In genomic region chr7:75527224-75527722, GRCh38 we compare ENCODE assay signal across 8 cellular contexts. TPM values are rescaled to one million over a fixed set of nuclear protein-coding genes. Genes with fewer than 3 reads are reported as not detected.
DNase-seq lines count a peak whose midpoint lies in the region; ATAC-seq and TF ChIP-seq lines count a peak whose summit lies in the region.
"Not testable (repeated sequence)": the region's sequence is repeated elsewhere in the genome, so short reads cannot be mapped to it uniquely, and the experiment has no call there.

No MANE protein-coding gene starts in this region.

- TF ChIP-seq CTCF in PC-9 (conservative IDR thresholded peaks at IDR 0.05); nephron (IDR thresholded peaks at IDR 0.05; ENCODE audit: unreplicated experiment in 3 of 3): not testable (repeated sequence)

- H3K4me1 ChIP-seq in BLaER1 (peaks cover 21% of the 10 kb centered on the region), PC-9 (replicated peaks; ENCODE audit: insufficient read depth) (peaks cover 24% of the 10 kb centered on the region)
- H3K4me1 ChIP-seq in HAP-1; iPS-15b (ENCODE audit: control insufficient read depth, insufficient read depth, low read length): not testable (repeated sequence)

- DNase-seq in HAP-1 (ENCODE audit: low spot score in 2 of 2) (peak in 1 of 2 experiments; percentile 22), PC-9 (peak in 1 of 2 experiments; percentile 11), dermis blood vessel endothelial cell (peak; percentile 8)
- DNase-seq in activated T-cell treated with anti-CD3 and anti-CD28 coated beads, Interleukin-2, amount 50 U/mL, for 72 hours: peak; percentile 8 to 10
- DNase-seq in stimulated activated effector memory CD8-positive, alpha-beta T cell treated with anti-CD3 and anti-CD28 coated beads, Interleukin-12 subunit alpha, Interleukin-12 subunit beta, amount 100 ng/mL, for 72 hours (ENCODE audit: low spot score in 2 of 2): peak in 1 of 2 donors; percentile 9

- H3K9me3 Mint-ChIP-seq in activated T-cell treated with anti-CD3 and anti-CD28 coated beads, Interleukin-2, amount 50 U/mL, for 72 hours; nephron; stimulated activated effector memory CD8-positive, alpha-beta T cell treated with anti-CD3 and anti-CD28 coated beads, Interleukin-12 subunit alpha, Interleukin-12 subunit beta, amount 100 ng/mL, for 72 hours: not testable (repeated sequence)

- POLR2A ChIA-PET in PC-9 (lab: Charles Lee; ENCODE audit: unreplicated experiment): not testable (repeated sequence)

- ATAC-seq in activated T-cell treated with anti-CD3 and anti-CD28 coated beads, Interleukin-2, amount 50 U/mL, for 72 hours (replicated peaks in 1 of 2); stimulated activated effector memory CD8-positive, alpha-beta T cell treated with anti-CD3 and anti-CD28 coated beads, Interleukin-12 subunit alpha, Interleukin-12 subunit beta, amount 100 ng/mL, for 72 hours: not testable (repeated sequence)

- peak overlapping the region; percentile 88 for H3K27ac ChIP-seq in BLaER1
- H3K27ac ChIP-seq in PC-9: not testable (repeated sequence)

- H3K9me2 ChIP-seq in PC-9 (ENCODE audit: insufficient read depth): not testable (repeated sequence)

- H3K36me3 ChIP-seq in BLaER1: peaks cover 38% of the 10 kb centered on the region
- H3K36me3 ChIP-seq in HAP-1 (replicated peaks): peaks cover 31% of the 10 kb centered on the region
- peaks cover 23% of the 10 kb centered on the region for H3K36me3 ChIP-seq in PC-9 (ENCODE audit: low read depth)
- H3K36me3 ChIP-seq in iPS-15b (ENCODE audit: control insufficient read depth, insufficient read depth, low read length): peaks cover 20% of the 10 kb centered on the region

- CTCF ChIA-PET in PC-9 (lab: Charles Lee): not testable (repeated sequence)

- H3K9ac ChIP-seq in BLaER1: peak overlapping the region; percentile 94
- H3K9ac ChIP-seq in iPS-15b (ENCODE audit: low read depth, low read length): peak overlapping the region; percentile 65

- H2AFZ ChIP-seq in PC-9: peak overlapping the region; percentile 73

- H3F3A ChIP-seq in PC-9 (ENCODE audit: insufficient read depth, low read depth): peaks cover 23% of the 10 kb centered on the region

- peak overlapping the region; percentile 93 for H3K4me3 ChIP-seq in BLaER1
- H3K4me3 ChIP-seq in HAP-1: peak overlapping the region; percentile 80
- peak overlapping the region; percentile 82 for H3K4me3 ChIP-seq in PC-9
- H3K4me3 ChIP-seq in iPS-15b (ENCODE audit: low read depth, low read length): peak overlapping the region; percentile 82

- BruUV-seq in PC-9 (replicated peaks; lab: Mats Ljungman, UMichigan): not testable (repeated sequence)

- peaks cover 15% of the 10 kb centered on the region; the same call in 1 of the 2 replicates for H3K9me3 ChIP-seq in BLaER1
- H3K9me3 ChIP-seq in HAP-1; PC-9 (ENCODE audit: insufficient read depth, low read depth); iPS-15b (ENCODE audit: control insufficient read depth, insufficient read depth, low read length): not testable (repeated sequence)

- in situ Hi-C loops in HAP-1 (cut with MboI; ENCODE audit: low sequenced_read_pairs): not testable (repeated sequence)

- not testable (repeated sequence) for H3K27me3 Mint-ChIP-seq in activated T-cell treated with anti-CD3 and anti-CD28 coated beads, Interleukin-2, amount 50 U/mL, for 72 hours (ENCODE audit: low read depth); nephron (ENCODE audit: low read depth)

- peaks cover 26% of the 10 kb centered on the region for H4K20me1 ChIP-seq in BLaER1
- not testable (repeated sequence) for H4K20me1 ChIP-seq in PC-9 (ENCODE audit: insufficient read depth)

- peaks cover 8 to 19% of the 10 kb centered on the region in 2 donors for H3K36me3 Mint-ChIP-seq in activated T-cell treated with anti-CD3 and anti-CD28 coated beads, Interleukin-2, amount 50 U/mL, for 72 hours (ENCODE audit: insufficient read depth in 2 of 2)
- H3K36me3 Mint-ChIP-seq in nephron (ENCODE audit: low read depth): peaks cover 36% of the 10 kb centered on the region
- peaks cover 52% of the 10 kb centered on the region for H3K36me3 Mint-ChIP-seq in stimulated activated effector memory CD8-positive, alpha-beta T cell treated with anti-CD3 and anti-CD28 coated beads, Interleukin-12 subunit alpha, Interleukin-12 subunit beta, amount 100 ng/mL, for 72 hours

- not testable (repeated sequence) for H3K27me3 ChIP-seq in BLaER1; HAP-1 (ENCODE audit: low read depth); PC-9 (ENCODE audit: insufficient read depth, low read depth); iPS-15b (ENCODE audit: control insufficient read depth, insufficient read depth, low read length)

- peaks cover 44% of the 10 kb centered on the region for H3K4me1 Mint-ChIP-seq in activated T-cell treated with anti-CD3 and anti-CD28 coated beads, Interleukin-2, amount 50 U/mL, for 72 hours (ENCODE audit: low read depth)
- H3K4me1 Mint-ChIP-seq in nephron: peaks cover 17% of the 10 kb centered on the region
- H3K4me1 Mint-ChIP-seq in stimulated activated effector memory CD8-positive, alpha-beta T cell treated with anti-CD3 and anti-CD28 coated beads, Interleukin-12 subunit alpha, Interleukin-12 subunit beta, amount 100 ng/mL, for 72 hours: peaks cover 29% of the 10 kb centered on the region

- H3K4me3 Mint-ChIP-seq in activated T-cell treated with anti-CD3 and anti-CD28 coated beads, Interleukin-2, amount 50 U/mL, for 72 hours: peak overlapping the region; percentile 95 to 98
- peak overlapping the region; percentile 91 to 98 (median 96) for H3K4me3 Mint-ChIP-seq in nephron
- H3K4me3 Mint-ChIP-seq in stimulated activated effector memory CD8-positive, alpha-beta T cell treated with anti-CD3 and anti-CD28 coated beads, Interleukin-12 subunit alpha, Interleukin-12 subunit beta, amount 100 ng/mL, for 72 hours: peak overlapping the region; percentile 91

- peaks cover 29% of the 10 kb centered on the region for H3K79me2 ChIP-seq in PC-9 (ENCODE audit: low read depth)

- H3K27ac Mint-ChIP-seq in activated T-cell treated with anti-CD3 and anti-CD28 coated beads, Interleukin-2, amount 50 U/mL, for 72 hours: peak overlapping the region; percentile 91
- peak overlapping the region; percentile 71 to 94 (median 92) for H3K27ac Mint-ChIP-seq in nephron
- H3K27ac Mint-ChIP-seq in stimulated activated effector memory CD8-positive, alpha-beta T cell treated with anti-CD3 and anti-CD28 coated beads, Interleukin-12 subunit alpha, Interleukin-12 subunit beta, amount 100 ng/mL, for 72 hours: peak overlapping the region; percentile 93

- H3K4me2 ChIP-seq in BLaER1: peak overlapping the region; percentile 92
- peak overlapping the region; percentile 100 for H3K4me2 ChIP-seq in PC-9

- intact Hi-C loops in PC-9 (cut with micrococcal nuclease; ENCODE audit: unreplicated experiment): loop anchor here (5.0 kb wide), 2 partner anchors 40 to 235 kb away; no protein-coding TSS in a partner anchor

RNA-seq across cellular contexts. Expression of gene SPDYE5, which starts 35.2 kb away (rescaled TPM):
- not detected in 2 replicates for total RNA-seq in PC-9 (2021)
- not detected for total RNA-seq in activated T-cell treated with anti-CD3 and anti-CD28 coated beads, Interleukin-2, amount 50 U/mL, for 72 hours
- not detected in 2 replicates for total RNA-seq in dermis blood vessel endothelial cell

RNA-seq across cellular contexts. Expression of gene POM121C, which starts 41.2 kb away (rescaled TPM):
- 49.2 and 53.3 TPM in 2 replicates for total RNA-seq in PC-9 (2021)
- total RNA-seq in activated T-cell treated with anti-CD3 and anti-CD28 coated beads, Interleukin-2, amount 50 U/mL, for 72 hours: 10 to 100 TPM; 72.2 to 72.5 TPM
- 9.4 and 15.3 TPM in 2 replicates for total RNA-seq in dermis blood vessel endothelial cell
